ENCODE assay signal across 1 cellular context in genomic region chr4:151276787-151277557, GRCh38.
TF ChIP-seq lines count a peak whose summit lies in the region.

Gene PRSS48, plus strand, starts transcription at chr4:151277161. Its CDS starts 12 bp downstream, at chr4:151277173.

TF ChIP-seq in HepG2, 621 proteins besides CTCF, POLR2A, EP300 and RAD21 (continued from another document and continues in another):
- TF ChIP-seq GRHL1 (CRISPR knock-in tag; conservative IDR thresholded peaks at IDR 0.05) (no peak), ZNF274 (CRISPR knock-in tag; IDR thresholded peaks at IDR 0.05) (no peak), SALL1 (CRISPR knock-in tag; IDR thresholded peaks at IDR 0.05) (peak; percentile 56), ZNF569 (CRISPR knock-in tag; IDR thresholded peaks at IDR 0.05; ENCODE audit: borderline replicate concordance) (no peak), NFKB2 (CRISPR knock-in tag; IDR thresholded peaks at IDR 0.05; ENCODE audit: borderline replicate concordance) (peak; percentile 21; the same call in 1 of the 2 replicates), HOXA5 (CRISPR knock-in tag; IDR thresholded peaks at IDR 0.05) (no peak), TFE3 (CRISPR knock-in tag; IDR thresholded peaks at IDR 0.05) (no peak), XRCC5 (optimal IDR thresholded peaks at IDR 0.05; ENCODE audit: low read length) (peak; percentile 19), FOXJ3 (CRISPR knock-in tag; IDR thresholded peaks at IDR 0.05; ENCODE audit: borderline replicate concordance) (0 out of 2 replicates have a peak, but pooled peaks have one; percentile 13), IKZF5 (CRISPR knock-in tag; IDR thresholded peaks at IDR 0.05) (no peak), ZNF235 (CRISPR knock-in tag; IDR thresholded peaks at IDR 0.05; ENCODE audit: borderline replicate concordance) (no peak), PRDM10 (CRISPR knock-in tag; IDR thresholded peaks at IDR 0.05; ENCODE audit: low read depth) (0 out of 2 replicates have a peak, but pooled peaks have one; percentile 21), STAG1 (CRISPR knock-in tag; IDR thresholded peaks at IDR 0.05) (peak; percentile 85), KDM2A (CRISPR knock-in tag; IDR thresholded peaks at IDR 0.05; ENCODE audit: borderline replicate concordance, low read depth) (0 out of 2 replicates have a peak, but pooled peaks have one; percentile 26), ZFP82 (CRISPR knock-in tag; IDR thresholded peaks at IDR 0.05; ENCODE audit: borderline replicate concordance) (no peak), HNF1B (CRISPR knock-in tag; IDR thresholded peaks at IDR 0.05) (no peak), PHB2 (IDR thresholded peaks at IDR 0.05; ENCODE audit: partially characterized antibody) (no peak), NR1H2 (CRISPR knock-in tag; IDR thresholded peaks at IDR 0.05; ENCODE audit: borderline replicate concordance, low read depth) (no peak), SATB2 (CRISPR knock-in tag; IDR thresholded peaks at IDR 0.05) (no peak), TEAD2 (CRISPR knock-in tag; IDR thresholded peaks at IDR 0.05) (no peak), MIER2 (CRISPR knock-in tag; IDR thresholded peaks at IDR 0.05) (no peak), ZNF580 (CRISPR knock-in tag; IDR thresholded peaks at IDR 0.05; ENCODE audit: borderline replicate concordance, low read depth) (peak; percentile 42; the same call in 1 of the 2 replicates), ZNF276 (CRISPR knock-in tag; IDR thresholded peaks at IDR 0.05; ENCODE audit: low read depth) (no peak), RFXANK (CRISPR knock-in tag; IDR thresholded peaks at IDR 0.05) (no peak), PBX3 (CRISPR knock-in tag; IDR thresholded peaks at IDR 0.05; ENCODE audit: borderline replicate concordance) (no peak), ZNF350 (CRISPR knock-in tag; IDR thresholded peaks at IDR 0.05; ENCODE audit: borderline replicate concordance, low read depth) (peak; percentile 28; the same call in 1 of the 2 replicates), BATF2 (CRISPR knock-in tag; IDR thresholded peaks at IDR 0.05) (no peak), IKZF1 (IDR thresholded peaks at IDR 0.05) (no peak), MXI1 (IDR thresholded peaks at IDR 0.05; ENCODE audit: borderline replicate concordance, low read depth, low read length) (0 out of 3 replicates have a peak, but pooled peaks have one; percentile 18), FOXP1 (IDR thresholded peaks at IDR 0.05) (no peak), FOXP1 (CRISPR knock-in tag; IDR thresholded peaks at IDR 0.05) (no peak), GPN1 (CRISPR knock-in tag; IDR thresholded peaks at IDR 0.05; ENCODE audit: borderline replicate concordance) (no peak), ZNF724P (CRISPR knock-in tag; IDR thresholded peaks at IDR 0.05; ENCODE audit: borderline replicate concordance) (no peak), TBP (CRISPR knock-in tag; IDR thresholded peaks at IDR 0.05) (no peak), ZNF10 (CRISPR knock-in tag; IDR thresholded peaks at IDR 0.05; ENCODE audit: borderline replicate concordance, low read depth) (no peak), ZHX1 (CRISPR knock-in tag; IDR thresholded peaks at IDR 0.05; ENCODE audit: low read depth) (no peak), ZMYM2 (CRISPR knock-in tag; IDR thresholded peaks at IDR 0.05) (no peak), ZNF20 (CRISPR knock-in tag; IDR thresholded peaks at IDR 0.05) (no peak), PAWR (CRISPR knock-in tag; IDR thresholded peaks at IDR 0.05; ENCODE audit: borderline replicate concordance) (no peak), ZNF263 (CRISPR knock-in tag; IDR thresholded peaks at IDR 0.05) (no peak), ZNF296 (CRISPR knock-in tag; conservative IDR thresholded peaks at IDR 0.05) (no peak), ETS1 (CRISPR knock-in tag; IDR thresholded peaks at IDR 0.05) (no peak), ATAD3A (CRISPR knock-in tag; IDR thresholded peaks at IDR 0.05) (no peak)
